ENCODE assay signal across 8 cellular contexts in the genomic region with DNA sequence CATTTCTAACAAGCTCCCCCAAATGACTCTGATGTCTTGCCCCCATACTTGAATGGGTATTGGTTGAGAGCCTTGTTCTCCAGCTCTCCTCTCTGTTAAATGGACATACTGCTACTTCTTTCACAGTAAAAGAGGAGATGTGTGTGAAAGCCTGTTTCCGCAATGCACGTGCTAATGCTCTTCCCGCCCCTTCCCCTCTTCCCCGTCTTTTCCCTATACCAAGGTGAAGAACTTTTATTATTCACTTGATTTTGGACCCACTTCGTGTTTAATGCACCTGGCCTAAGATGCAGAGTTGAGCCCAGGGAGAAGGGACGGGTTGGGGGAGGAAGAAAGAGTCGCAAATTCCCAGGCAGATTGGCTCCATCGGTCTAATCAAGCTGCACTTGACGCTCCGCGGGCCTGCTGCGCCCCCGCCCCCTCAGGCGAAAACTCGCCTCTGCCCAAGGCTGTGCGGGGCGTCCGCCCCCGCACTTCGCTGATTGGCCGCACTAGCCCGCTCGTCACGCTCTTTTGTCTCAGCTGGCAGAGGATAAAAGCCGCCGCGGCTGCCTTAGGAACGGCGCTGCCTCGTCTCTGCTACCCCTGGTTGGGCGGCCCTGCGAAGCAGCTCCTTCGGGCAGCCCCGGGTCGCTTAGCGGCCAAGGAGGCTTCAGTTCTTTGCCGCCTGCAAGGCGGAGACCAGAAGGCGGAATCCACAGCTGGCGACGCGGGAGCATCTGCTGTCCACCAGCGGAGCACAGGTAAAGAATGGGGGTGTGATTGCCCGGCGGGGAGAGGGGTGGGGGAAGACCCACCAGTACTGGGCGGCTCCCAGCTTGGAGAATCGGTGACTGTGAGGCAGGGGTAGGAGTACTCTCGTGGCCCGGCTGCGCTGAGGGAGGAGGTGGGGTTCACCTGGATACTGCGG. TPM values are rescaled to one million over a fixed set of nuclear protein-coding genes. Genes with fewer than 3 reads are reported as not detected.
DNase-seq lines count a peak whose midpoint lies in the region; ATAC-seq and FAIRE-seq lines count a peak whose summit lies in the region.

A gene (plus strand): TSS at position 562 of the 910 bp plus-strand sequence. CDS start 1,421 bp downstream, outside the sequence.

- ATAC-seq in sciatic nerve, result peak; percentile 73

- H3K9ac ChIP-seq in adipocyte (ENCODE audit: low read length), result no peak within 1 kb of the TSS

- peaks cover 44% of the 10 kb centered on the region for H3K27me3 ChIP-seq in adipocyte (replicated peaks; ENCODE audit: control insufficient read depth, insufficient read depth, low read length)

- peaks cover 6% of the 10 kb centered on the region for H3K9me3 ChIP-seq in adipocyte (ENCODE audit: control insufficient read depth, low read length)

- H3K36me3 ChIP-seq in adipocyte (ENCODE audit: control insufficient read depth, insufficient read depth, low read length, severe bottlenecking), result no peaks in the 10 kb centered on the region

- peaks cover 4% of the 10 kb centered on the region for H3K4me1 ChIP-seq in adipocyte (ENCODE audit: control insufficient read depth, insufficient read depth, low read length)

- FAIRE-seq in HTR-8/SVneo (lab: Jason Lieb, UNC), result no peak

- DNase-seq in DMS114 treated with DMSO at 0.1 percent for 48 hours (lab: John Stamatoyannopoulos, UW; ENCODE audit: unreplicated experiment), result peak; percentile 17
- peak; percentile 14 for DNase-seq in HTR-8/SVneo (ENCODE audit: insufficient read length, low spot score)
- DNase-seq in SK-N-DZ (ENCODE audit: low spot score), result peak; percentile 75
- DNase-seq in adipocyte (ENCODE audit: low read depth), result peak; percentile 51
- DNase-seq in hepatic stellate cell (ENCODE audit: low spot score), result peak; percentile 51
- DNase-seq in sciatic nerve (ENCODE audit: low spot score), result peak; percentile 61
- DNase-seq in cortex of kidney (lab: John Stamatoyannopoulos, UW), result no peak
- no peak for DNase-seq in GOT3 (lab: John Stamatoyannopoulos, UW)

- intact Hi-C loops in sciatic nerve (cut with DNase I), result no loop called here

- H3K4me3 ChIP-seq in adipocyte (ENCODE audit: low read length), result peak within 1 kb of the TSS; percentile 27

RNA-seq across cellular contexts. Expression of the gene that starts here (rescaled TPM):
- polyA plus RNA-seq in SK-N-DZ (2014; cell fraction: cytosol; rRNA removed), result 3.5 and 6.4 TPM in 2 replicates
- polyA plus RNA-seq in SK-N-DZ (2014; cell fraction: nucleus; rRNA removed), result 2.0 and 2.7 TPM in 2 replicates
- total RNA-seq in sciatic nerve, result not detected

Comparison
In these comparisons a context has a peak if more than half of its experiments do, and no peak if none do; other contexts are left out.
1. Peak in DNase-seq and ATAC-seq in sciatic nerve; RNA of the gene not detected or under 1 TPM.
2. DNase-seq: peak in DMS114 treated with DMSO at 0.1 percent for 48 hours (single experiment), HTR-8/SVneo (single experiment), SK-N-DZ (single experiment), adipocyte (single experiment) and hepatic stellate cell (single experiment); none in cortex of kidney (single experiment) and GOT3 (single experiment).